Comparison of ENCODE assay signal across 8 cellular contexts in genomic region chr1:228102791-228103620, GRCh38. TPM values are rescaled to one million over a fixed set of nuclear protein-coding genes. Genes with fewer than 3 reads are reported as not detected.
DNase-seq lines count a peak whose midpoint lies in the region; ATAC-seq and TF ChIP-seq lines count a peak whose summit lies in the region.

C1orf35 (minus strand) TSS chr1:228103325; CDS start chr1:228103227, 98 bp downstream.

- DNase-seq in GM10266 (ENCODE audit: extremely low spot score): peak; percentile 98
- peak; percentile 81 for DNase-seq in NCI-H1105 (lab: John Stamatoyannopoulos, UW)
- peak; percentile 92 for DNase-seq in SKM-1 (lab: John Stamatoyannopoulos, UW; ENCODE audit: unreplicated experiment)
- no peak for DNase-seq in glomerular endothelial cell (ENCODE audit: extremely low read depth, low read depth, low spot score)
- DNase-seq in omental fat pad (ENCODE audit: low spot score): peak; percentile 85
- DNase-seq in testis: peak; percentile 94

- H3K27ac Mint-ChIP-seq in activated naive CD4-positive, alpha-beta T cell treated with anti-CD3 and anti-CD28 coated beads, Interleukin-2, amount 50 U/mL, for 24 hours: peak within 1 kb of the TSS; percentile 96

- H3K4me3 Mint-ChIP-seq in activated naive CD4-positive, alpha-beta T cell treated with anti-CD3 and anti-CD28 coated beads, Interleukin-2, amount 50 U/mL, for 24 hours: peak within 1 kb of the TSS; percentile 92

- H3K36me3 Mint-ChIP-seq in activated naive CD4-positive, alpha-beta T cell treated with anti-CD3 and anti-CD28 coated beads, Interleukin-2, amount 50 U/mL, for 24 hours: peaks cover 2% of the 10 kb centered on the region

- no peaks in the 10 kb centered on the region for H3K27me3 ChIP-seq in testis

- peak; percentile 18 for TF ChIP-seq POLR2A in testis (IDR thresholded peaks at IDR 0.05)

- H3K4me1 Mint-ChIP-seq in activated naive CD4-positive, alpha-beta T cell treated with anti-CD3 and anti-CD28 coated beads, Interleukin-2, amount 50 U/mL, for 24 hours: peaks cover 31% of the 10 kb centered on the region

- H3K9me3 ChIP-seq in testis: no peaks in the 10 kb centered on the region

- no peaks in the 10 kb centered on the region for H3K27me3 Mint-ChIP-seq in activated naive CD4-positive, alpha-beta T cell treated with anti-CD3 and anti-CD28 coated beads, Interleukin-2, amount 50 U/mL, for 24 hours

- H3K27ac ChIP-seq in testis: peak within 1 kb of the TSS; percentile 90 to 93

- no peaks in the 10 kb centered on the region for H3K36me3 ChIP-seq in testis (ENCODE audit: low read depth, missing control alignments)

- TF ChIP-seq CTCF in GM10266 (IDR thresholded peaks at IDR 0.05; ENCODE audit: control insufficient read depth, insufficient read depth, low read depth, missing control alignments) (no peak), omental fat pad (IDR thresholded peaks at IDR 0.05) (no peak), testis (IDR thresholded peaks at IDR 0.05) (peak in 1 of 3 experiments; percentile 20)

- WGBS in testis, 2 donors: 1% methylated on average over 22 to 75 of the region's 104 CpGs

- peaks cover 16% of the 10 kb centered on the region for H3K4me1 ChIP-seq in testis

- intact Hi-C loops in testis (cut with DNase I; ENCODE audit: low total_unique reads): no loop called here

- no peaks in the 10 kb centered on the region for H3K9me3 Mint-ChIP-seq in activated naive CD4-positive, alpha-beta T cell treated with anti-CD3 and anti-CD28 coated beads, Interleukin-2, amount 50 U/mL, for 24 hours

- peak; percentile 79 for ATAC-seq in HG02642 (IDR thresholded peaks at IDR 0.05; ENCODE audit: poor library complexity, unreplicated experiment)
- ATAC-seq in omental fat pad (ENCODE audit: low FRiP score): peak; percentile 89

- peak within 1 kb of the TSS; percentile 98 for H3K4me3 ChIP-seq in testis

RNA-seq across cellular contexts. Expression of gene C1orf35, which starts in this region (rescaled TPM):
- total RNA-seq in glomerular endothelial cell (18.2 and 21.3 TPM in 2 replicates), omental fat pad (10 to 100 TPM in 2 of 4 donors, 1 to 10 TPM in 2; 5.1 to 17.2 (median 8.8) TPM), testis (10 to 100 TPM; 19.4 to 25.0 TPM)
- polyA plus RNA-seq in testis (ENCODE audit: insufficient read depth, low read depth, low replicate concordance): 11.3 TPM
